In genomic region chr7:147586110-147586509, GRCh38 we compare ENCODE assay signal across 2 cellular contexts.
TF ChIP-seq lines count a peak whose summit lies in the region.

No MANE protein-coding gene starts in this region.

TF ChIP-seq in GM23338, 12 proteins besides CTCF, POLR2A, EP300 and RAD21 (continued from another document):
- TF ChIP-seq ZNF462 (CRISPR knock-in tag; IDR thresholded peaks at IDR 0.05): no peak
- no peak for TF ChIP-seq JUNB (IDR thresholded peaks at IDR 0.05; ENCODE audit: unreplicated experiment)
- TF ChIP-seq ETS1 (IDR thresholded peaks at IDR 0.05): no peak
- TF ChIP-seq NANOG (IDR thresholded peaks at IDR 0.05; ENCODE audit: borderline replicate concordance): no peak

TF ChIP-seq in WTC11, 78 proteins besides CTCF, POLR2A, EP300 and RAD21 (continued from another document):
- TF ChIP-seq ZNF219 (CRISPR knock-in tag; IDR thresholded peaks at IDR 0.05; ENCODE audit: borderline replicate concordance) (no peak), NFE2L1 (CRISPR knock-in tag; IDR thresholded peaks at IDR 0.05) (no peak), AR (CRISPR knock-in tag; IDR thresholded peaks at IDR 0.05) (no peak), ATF6 (CRISPR knock-in tag; IDR thresholded peaks at IDR 0.05) (no peak), ZNF121 (CRISPR knock-in tag; IDR thresholded peaks at IDR 0.05) (no peak), ATF1 (CRISPR knock-in tag; IDR thresholded peaks at IDR 0.05) (no peak), ATF2 (CRISPR knock-in tag; IDR thresholded peaks at IDR 0.05; ENCODE audit: borderline replicate concordance, low read depth) (no peak)
